1 cellular context compared by ENCODE assay signal in genomic region chr7:84091318-84091717, GRCh38.
TF ChIP-seq lines count a peak whose summit lies in the region.

No MANE protein-coding gene starts in this region.

TF ChIP-seq in IMR-90, 13 proteins besides CTCF, POLR2A, EP300 and RAD21:
- TF ChIP-seq, protein P1, sequence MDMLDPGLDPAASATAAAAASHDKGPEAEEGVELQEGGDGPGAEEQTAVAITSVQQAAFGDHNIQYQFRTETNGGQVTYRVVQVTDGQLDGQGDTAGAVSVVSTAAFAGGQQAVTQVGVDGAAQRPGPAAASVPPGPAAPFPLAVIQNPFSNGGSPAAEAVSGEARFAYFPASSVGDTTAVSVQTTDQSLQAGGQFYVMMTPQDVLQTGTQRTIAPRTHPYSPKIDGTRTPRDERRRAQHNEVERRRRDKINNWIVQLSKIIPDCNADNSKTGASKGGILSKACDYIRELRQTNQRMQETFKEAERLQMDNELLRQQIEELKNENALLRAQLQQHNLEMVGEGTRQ (IDR thresholded peaks at IDR 0.05; ENCODE audit: low read depth, low read length), result no peak
- no peak for TF ChIP-seq SMC3 (IDR thresholded peaks at IDR 0.05; ENCODE audit: low read depth, low read length)
- TF ChIP-seq CHD1 (IDR thresholded peaks at IDR 0.05; ENCODE audit: low read depth, low read length), result no peak
- no peak for TF ChIP-seq BHLHE40 (IDR thresholded peaks at IDR 0.05; ENCODE audit: low read depth, low read length)
- TF ChIP-seq RFX5 (IDR thresholded peaks at IDR 0.05; ENCODE audit: low read depth, low read length), result no peak
- no peak for TF ChIP-seq MAFK (IDR thresholded peaks at IDR 0.05; ENCODE audit: low read depth, low read length)
- no peak for TF ChIP-seq CEBPB (IDR thresholded peaks at IDR 0.05; ENCODE audit: low read depth, low read length)
- TF ChIP-seq MAZ (IDR thresholded peaks at IDR 0.05; ENCODE audit: borderline replicate concordance, low read depth, low read length), result no peak
- TF ChIP-seq, protein P2, sequence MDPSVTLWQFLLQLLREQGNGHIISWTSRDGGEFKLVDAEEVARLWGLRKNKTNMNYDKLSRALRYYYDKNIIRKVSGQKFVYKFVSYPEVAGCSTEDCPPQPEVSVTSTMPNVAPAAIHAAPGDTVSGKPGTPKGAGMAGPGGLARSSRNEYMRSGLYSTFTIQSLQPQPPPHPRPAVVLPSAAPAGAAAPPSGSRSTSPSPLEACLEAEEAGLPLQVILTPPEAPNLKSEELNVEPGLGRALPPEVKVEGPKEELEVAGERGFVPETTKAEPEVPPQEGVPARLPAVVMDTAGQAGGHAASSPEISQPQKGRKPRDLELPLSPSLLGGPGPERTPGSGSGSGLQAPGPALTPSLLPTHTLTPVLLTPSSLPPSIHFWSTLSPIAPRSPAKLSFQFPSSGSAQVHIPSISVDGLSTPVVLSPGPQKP (IDR thresholded peaks at IDR 0.05; ENCODE audit: borderline replicate concordance, low read depth, low read length), result no peak
- no peak for TF ChIP-seq FOS (IDR thresholded peaks at IDR 0.05; ENCODE audit: low read depth, low read length)
